Comparison of ENCODE assay signal across 8 cellular contexts in the genomic region with DNA sequence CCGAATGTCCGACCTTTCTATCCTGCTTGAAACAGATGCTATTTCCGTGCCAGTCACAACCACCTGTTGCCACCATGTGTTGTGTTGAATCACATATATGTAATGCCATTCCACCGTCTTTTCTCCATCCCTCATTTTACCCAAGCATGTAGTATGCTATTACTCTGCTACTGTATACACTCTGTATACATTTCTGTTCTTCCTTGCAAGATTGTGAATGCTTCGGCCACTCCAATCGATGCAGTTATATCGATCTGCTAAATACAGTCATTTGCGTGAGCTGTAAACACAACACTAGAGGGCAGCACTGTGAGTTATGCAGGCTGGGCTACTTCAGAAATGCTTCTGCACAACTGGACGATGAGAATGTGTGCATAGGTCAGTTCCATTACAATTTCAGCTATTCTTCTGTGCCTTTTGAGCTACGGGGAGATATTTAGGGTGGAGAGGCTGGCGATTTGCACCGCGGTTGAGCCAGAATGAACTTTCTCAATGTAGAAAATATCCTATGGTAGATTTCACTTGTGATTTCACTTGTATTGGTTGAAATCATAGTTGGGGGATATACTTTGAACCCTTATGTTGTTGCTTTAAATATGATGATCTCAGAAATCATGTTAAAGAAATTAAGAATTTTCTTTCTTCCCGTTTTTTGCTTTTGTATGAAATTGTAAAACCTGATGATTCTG.
A peak's percentile ranks its signal among the peaks of the same experiment; 100 is the strongest.
DNase-seq lines count a peak whose midpoint lies in the region; ATAC-seq, FAIRE-seq and TF ChIP-seq lines count a peak whose summit lies in the region.

No MANE protein-coding gene starts in this region.

- no peak overlapping the region for H2AFZ ChIP-seq in SK-N-SH (ENCODE audit: low read depth)

- TF ChIP-seq POLR2A in esophagus squamous epithelium (IDR thresholded peaks at IDR 0.05): no peak

- FAIRE-seq in pancreas (lab: Jason Lieb, UNC): no peak

- no peaks in the 10 kb centered on the region for H3K9me3 ChIP-seq in SK-N-SH
- H3K9me3 ChIP-seq in esophagus squamous epithelium: no peaks in the 10 kb centered on the region
- no peaks in the 10 kb centered on the region for H3K9me3 ChIP-seq in pancreas

- no peaks in the 10 kb centered on the region for H3K79me2 ChIP-seq in SK-N-SH (ENCODE audit: insufficient read depth)

- H3K27me3 ChIP-seq in SK-N-SH (ENCODE audit: insufficient read depth) (no peaks in the 10 kb centered on the region), esophagus squamous epithelium (no peaks in the 10 kb centered on the region), pancreas (no peaks in the 10 kb centered on the region)

- no peaks in the 10 kb centered on the region for H3F3A ChIP-seq in SK-N-SH (replicated peaks; ENCODE audit: insufficient read depth)

- POLR2A ChIA-PET in SK-N-SH (lab: Yijun Ruan, JAX): no interaction called here

- WGBS in SK-N-SH (ENCODE audit: low lambda C conversion rate): 52% methylated on average over 14 of the region's 14 CpGs
- WGBS in esophagus squamous epithelium, 2 donors: 65 to 71% methylated on average over 14 of the region's 14 CpGs
- 20 to 29% methylated on average over 14 of the region's 14 CpGs for WGBS in pancreas, 2 donors

- no peak for TF ChIP-seq EP300 in SK-N-SH (IDR thresholded peaks at IDR 0.05; ENCODE audit: borderline replicate concordance in 1 of 2, low read depth in 1 of 2, low read length in 1 of 2)

- no peaks in the 10 kb centered on the region for H3K36me3 ChIP-seq in SK-N-SH (replicated peaks in 1 of 2; ENCODE audit: control insufficient read depth in 1 of 2, insufficient read depth in 2 of 2, low read length in 1 of 2)
- H3K36me3 ChIP-seq in esophagus squamous epithelium: no peaks in the 10 kb centered on the region
- no peaks in the 10 kb centered on the region for H3K36me3 ChIP-seq in pancreas

- peaks cover 7 to 22% of the 10 kb centered on the region in 2 donors for H3K27me3 Mint-ChIP-seq in natural killer cell (ENCODE audit: low read depth in 2 of 2)
- peaks cover 21 to 34% of the 10 kb centered on the region in 2 donors for H3K27me3 Mint-ChIP-seq in natural killer cell treated with Interleukin-12 subunit alpha and Interleukin-12 subunit beta and Interleukin-15 and Interleukin-18, amount 100 ng/mL, for 72 hours

- H3K27ac Mint-ChIP-seq in natural killer cell: no peak overlapping the region
- H3K27ac Mint-ChIP-seq in natural killer cell treated with Interleukin-12 subunit alpha and Interleukin-12 subunit beta and Interleukin-15 and Interleukin-18, amount 100 ng/mL, for 72 hours: no peak overlapping the region

- no peaks in the 10 kb centered on the region for H3K9me2 ChIP-seq in SK-N-SH

- H3K4me3 Mint-ChIP-seq in natural killer cell: no peak overlapping the region
- H3K4me3 Mint-ChIP-seq in natural killer cell treated with Interleukin-12 subunit alpha and Interleukin-12 subunit beta and Interleukin-15 and Interleukin-18, amount 100 ng/mL, for 72 hours: no peak overlapping the region

- no peak overlapping the region for H3K4me2 ChIP-seq in SK-N-SH

- H3K36me3 Mint-ChIP-seq in natural killer cell: no peaks in the 10 kb centered on the region
- H3K36me3 Mint-ChIP-seq in natural killer cell treated with Interleukin-12 subunit alpha and Interleukin-12 subunit beta and Interleukin-15 and Interleukin-18, amount 100 ng/mL, for 72 hours: no peaks in the 10 kb centered on the region

- no peaks in the 10 kb centered on the region for H3K9me3 Mint-ChIP-seq in natural killer cell
- H3K9me3 Mint-ChIP-seq in natural killer cell treated with Interleukin-12 subunit alpha and Interleukin-12 subunit beta and Interleukin-15 and Interleukin-18, amount 100 ng/mL, for 72 hours: no peaks in the 10 kb centered on the region

- H3K4me1 Mint-ChIP-seq in natural killer cell: peaks cover 0 to 5% of the 10 kb centered on the region in 2 donors
- peaks cover 2 to 4% of the 10 kb centered on the region in 2 donors for H3K4me1 Mint-ChIP-seq in natural killer cell treated with Interleukin-12 subunit alpha and Interleukin-12 subunit beta and Interleukin-15 and Interleukin-18, amount 100 ng/mL, for 72 hours (ENCODE audit: low read depth in 2 of 2)

- H3K4me3 ChIP-seq in SK-N-SH (ENCODE audit: low read depth in 2 of 2, low read length in 1 of 2) (no peak overlapping the region), esophagus squamous epithelium (no peak overlapping the region), pancreas (no peak overlapping the region)

- peak; percentile 63 for TF ChIP-seq RAD21 in SK-N-SH (IDR thresholded peaks at IDR 0.05; ENCODE audit: low read length)

- ATAC-seq in natural killer cell (peak in 1 of 3 donors; percentile 48), GM21515 (IDR thresholded peaks at IDR 0.05; ENCODE audit: unreplicated experiment) (peak; percentile 88), pancreas (peak; percentile 78 to 88 (median 80))
- ATAC-seq in natural killer cell treated with Interleukin-12 subunit alpha and Interleukin-12 subunit beta and Interleukin-15 and Interleukin-18, amount 100 ng/mL, for 72 hours: no peak

- H3K4me1 ChIP-seq in SK-N-SH (ENCODE audit: control insufficient read depth in 1 of 2, insufficient read depth in 2 of 2, low read depth in 1 of 2, low read length in 1 of 2): no peaks in the 10 kb centered on the region; a peak in 1 of 4 replicates
- no peaks in the 10 kb centered on the region for H3K4me1 ChIP-seq in esophagus squamous epithelium
- no peaks in the 10 kb centered on the region for H3K4me1 ChIP-seq in pancreas

- no peak overlapping the region for H3K9ac ChIP-seq in SK-N-SH

- TF ChIP-seq CTCF in natural killer cell (IDR thresholded peaks at IDR 0.05) (peak; percentile 62), SK-N-SH (IDR thresholded peaks at IDR 0.05) (peak; percentile 84), esophagus squamous epithelium (IDR thresholded peaks at IDR 0.05) (peak; percentile 28 to 72 (median 52)), pancreas (IDR thresholded peaks at IDR 0.05) (peak; percentile 44 to 67 (median 52))

- DNase-seq in natural killer cell (no peak), HT1080 (ENCODE audit: low read depth) (peak; percentile 14), SK-N-SH (peak; percentile 12), esophagus squamous epithelium (lab: John Stamatoyannopoulos, UW) (no peak), pancreas (peak in 4 of 6 donors; percentile 14 to 42 (median 35)), cerebellar nuclear complex (lab: John Stamatoyannopoulos, UW) (no peak)
- no peak for DNase-seq in natural killer cell treated with Interleukin-12 subunit alpha and Interleukin-12 subunit beta and Interleukin-15 and Interleukin-18, amount 100 ng/mL, for 72 hours (ENCODE audit: low spot score)

- H3K27ac ChIP-seq in SK-N-SH (ENCODE audit: low read depth in 2 of 2, low read length in 1 of 2): no peak overlapping the region
- H3K27ac ChIP-seq in esophagus squamous epithelium: no peak overlapping the region
- no peak overlapping the region for H3K27ac ChIP-seq in pancreas

- intact Hi-C loops in natural killer cell (cut with micrococcal nuclease) (loop anchor here (1.0 to 10.0 kb wide), 2 partner anchors 320 to 694 kb away; no protein-coding TSS in a partner anchor), esophagus squamous epithelium (cut with DNase I) (no loop called here), pancreas (cut with DNase I) (no loop called here)

- CTCF ChIA-PET in SK-N-SH (lab: Yijun Ruan, JAX): interaction anchor here (0.5 to 2.8 kb wide), 31 partner anchors 8 to 1213 kb away, joined by 3 to 21 read pairs (median 4); no protein-coding TSS in a partner anchor

- H4K20me1 ChIP-seq in SK-N-SH (ENCODE audit: insufficient read depth): no peaks in the 10 kb centered on the region

TF ChIP-seq in SK-N-SH, 30 proteins besides CTCF, POLR2A, EP300 and RAD21:
- no peak for TF ChIP-seq GABPA (IDR thresholded peaks at IDR 0.05; ENCODE audit: low read depth)
- TF ChIP-seq SMC3 (IDR thresholded peaks at IDR 0.05; ENCODE audit: low read depth, low read length): peak; percentile 64
- no peak for TF ChIP-seq FOXM1 (IDR thresholded peaks at IDR 0.05; ENCODE audit: low read depth)

Comparison
In these comparisons a context has a peak if more than half of its experiments do, and no peak if none do; other contexts are left out.
1. ATAC-seq: peak in GM21515 (single experiment) and pancreas (4 of 4); none in natural killer cell treated with Interleukin-12 subunit alpha and Interleukin-12 subunit beta and Interleukin-15 and Interleukin-18, amount 100 ng/mL, for 72 hours (0 of 2).
2. DNase-seq: peak in HT1080 (single experiment), SK-N-SH (single experiment) and pancreas (4 of 6); none in natural killer cell (single experiment), natural killer cell treated with Interleukin-12 subunit alpha and Interleukin-12 subunit beta and Interleukin-15 and Interleukin-18, amount 100 ng/mL, for 72 hours (single experiment), esophagus squamous epithelium (single experiment) and cerebellar nuclear complex (0 of 2).
3. Peak in every context shown above with its lines, with median percentiles within 50 percentile points of each other: CTCF ChIP-seq.